In genomic region chr3:40586866-40587265, GRCh38 we compare ENCODE assay signal across 35 cellular contexts.
"Had no signal": no experiment of that assay in that cellular context is flagged by ENCODE, and none has a peak within 500 bp of the region (broad histone marks: within the 10 kb centered on the region; RNA-seq: fewer than 3 reads in every experiment).

No MANE protein-coding gene starts in this region.

- H3K9me3 Mint-ChIP-seq: activated B cell treated with CpG ODN at 0.5 μM for 24 hours; activated CD4-positive, alpha-beta memory T cell treated with anti-CD3 and anti-CD28 coated beads for 36 hours; activated CD4-positive, alpha-beta T cell treated with anti-CD3 and anti-CD28 coated beads, Interleukin-2, amount 10 ng/mL, durations not matched to agents 24 days and 14 days; activated naive CD4-positive, alpha-beta T cell treated with anti-CD3 and anti-CD28 coated beads for 36 hours; activated naive CD4-positive, alpha-beta T cell treated with anti-CD3 and anti-CD28 coated beads, Interleukin-2, amount 50 U/mL, for 24 hours; activated naive CD8-positive, alpha-beta T cell treated with anti-CD3 and anti-CD28 coated beads for 36 hours; activated naive CD8-positive, alpha-beta T cell treated with anti-CD3 and anti-CD28 coated beads, Interleukin-2, amount 50 U/mL, for 24 hours; activated T-helper 1 cell treated with anti-CD3 and anti-CD28 coated beads, Interleukin-12 subunit alpha, Interleukin-12 subunit beta, Interleukin-2, Interleukin-4 antibody, amounts not matched to agents 30 ng/mL and 10 ng/mL and 1 ng/mL, durations not matched to agents 14 hours and 24 hours and 36 hours; activated T-helper 2 cell treated with anti-CD3 and anti-CD28 coated beads, Interferon-gamma antibody, Interleukin-2, Interleukin-4, amounts not matched to agents 10 μg/mL and 5 μg/mL and 100 μg/mL, durations not matched to agents 14 hours and 24 hours and 36 hours; dendritic cell treated with granulocyte-macrophage colony-stimulating factor and Interleukin-4, amounts not matched to agents 40 ng/mL and 50 ng/mL, for 4 days; endodermal cell; T-helper 2 cell treated with Interferon-gamma antibody and Interleukin-4, amounts not matched to agents 5 μg/mL and 100 μg/mL, for 36 hours had no signal

- H3K4me1 Mint-ChIP-seq: activated CD4-positive, alpha-beta T cell treated with anti-CD3 and anti-CD28 coated beads, Interleukin-2, amount 10 ng/mL, durations not matched to agents 24 days and 14 days; activated CD8-positive, alpha-beta memory T cell treated with anti-CD3 and anti-CD28 coated beads, Interleukin-2, amount 10 ng/mL, durations not matched to agents 7 days and 5 days; activated naive CD4-positive, alpha-beta T cell treated with anti-CD3 and anti-CD28 coated beads, Interleukin-2, amount 50 U/mL, for 24 hours; activated naive CD8-positive, alpha-beta T cell treated with anti-CD3 and anti-CD28 coated beads, Interleukin-2, amount 50 U/mL, for 24 hours had no signal

- H3K27me3 Mint-ChIP-seq: activated naive CD4-positive, alpha-beta T cell treated with anti-CD3 and anti-CD28 coated beads, Interleukin-2, amount 50 U/mL, for 24 hours had no signal

- H3K27ac Mint-ChIP-seq: activated B cell treated with CpG ODN at 0.5 μM for 24 hours; activated CD4-positive, alpha-beta memory T cell treated with anti-CD3 and anti-CD28 coated beads for 36 hours; activated CD4-positive, alpha-beta T cell treated with anti-CD3 and anti-CD28 coated beads for 36 hours; activated CD4-positive, alpha-beta T cell treated with anti-CD3 and anti-CD28 coated beads, Interleukin-2, amount 10 ng/mL, durations not matched to agents 24 days and 14 days; activated CD8-positive, alpha-beta memory T cell treated with anti-CD3 and anti-CD28 coated beads, Interleukin-2, amount 10 ng/mL, durations not matched to agents 7 days and 5 days; activated CD8-positive, alpha-beta T cell treated with anti-CD3 and anti-CD28 coated beads, Interleukin-2, amount 10 ng/mL, durations not matched to agents 7 days and 5 days; activated naive CD4-positive, alpha-beta T cell treated with anti-CD3 and anti-CD28 coated beads for 36 hours; activated naive CD4-positive, alpha-beta T cell treated with anti-CD3 and anti-CD28 coated beads, Interleukin-2, amount 50 U/mL, for 24 hours; activated naive CD8-positive, alpha-beta T cell treated with anti-CD3 and anti-CD28 coated beads for 36 hours; activated naive CD8-positive, alpha-beta T cell treated with anti-CD3 and anti-CD28 coated beads, Interleukin-2, amount 50 U/mL, for 24 hours; activated T-helper 1 cell treated with anti-CD3 and anti-CD28 coated beads, Interleukin-12 subunit alpha, Interleukin-12 subunit beta, Interleukin-2, Interleukin-4 antibody, amounts not matched to agents 30 ng/mL and 10 ng/mL and 1 ng/mL, durations not matched to agents 14 hours and 24 hours and 36 hours; activated T-helper 2 cell treated with anti-CD3 and anti-CD28 coated beads, Interferon-gamma antibody, Interleukin-2, Interleukin-4, amounts not matched to agents 10 μg/mL and 5 μg/mL and 100 μg/mL, durations not matched to agents 14 hours and 24 hours and 36 hours; dendritic cell treated with granulocyte-macrophage colony-stimulating factor and Interleukin-4, amounts not matched to agents 40 ng/mL and 50 ng/mL, for 4 days; endodermal cell; T-helper 17 cell; T-helper 2 cell treated with Interferon-gamma antibody and Interleukin-4, amounts not matched to agents 5 μg/mL and 100 μg/mL, for 36 hours had no signal

- ATAC-seq: activated CD4-positive, alpha-beta T cell treated with anti-CD3 and anti-CD28 coated beads for 36 hours; activated CD8-positive, alpha-beta memory T cell treated with anti-CD3 and anti-CD28 coated beads, Interleukin-2, amount 10 ng/mL, durations not matched to agents 7 days and 5 days; activated CD8-positive, alpha-beta T cell treated with anti-CD3 and anti-CD28 coated beads, Interleukin-2, amount 10 ng/mL, durations not matched to agents 7 days and 5 days; activated naive CD8-positive, alpha-beta T cell treated with anti-CD3 and anti-CD28 coated beads, Interleukin-2, amount 50 U/mL, for 24 hours; body of pancreas; esophagus mucosa; foreskin keratinocyte; gastrocnemius medialis; T-helper 17 cell had no signal

- H3K36me3 Mint-ChIP-seq: activated CD4-positive, alpha-beta memory T cell treated with anti-CD3 and anti-CD28 coated beads for 36 hours; activated CD8-positive, alpha-beta memory T cell treated with anti-CD3 and anti-CD28 coated beads, Interleukin-2, amount 10 ng/mL, durations not matched to agents 7 days and 5 days; activated naive CD4-positive, alpha-beta T cell treated with anti-CD3 and anti-CD28 coated beads, Interleukin-2, amount 50 U/mL, for 24 hours; activated naive CD8-positive, alpha-beta T cell treated with anti-CD3 and anti-CD28 coated beads for 36 hours had no signal

- DNase-seq: activated B cell treated with CpG ODN at 0.5 μM for 24 hours; activated CD4-positive, alpha-beta memory T cell treated with anti-CD3 and anti-CD28 coated beads for 36 hours; activated CD4-positive, alpha-beta T cell treated with anti-CD3 and anti-CD28 coated beads for 36 hours; activated CD4-positive, alpha-beta T cell treated with anti-CD3 and anti-CD28 coated beads, Interleukin-2, amount 10 ng/mL, durations not matched to agents 24 days and 14 days; activated CD4-positive, CD25-positive, alpha-beta regulatory T cell treated with anti-CD3 and anti-CD28 coated beads, Interleukin-2, amount 50 U/mL, for 72 hours; activated CD8-positive, alpha-beta memory T cell treated with anti-CD3 and anti-CD28 coated beads, Interleukin-2, amount 10 ng/mL, durations not matched to agents 7 days and 5 days; activated CD8-positive, alpha-beta memory T cell treated with anti-CD3 and anti-CD28 coated beads, Interleukin-2, amount 50 U/mL, for 4 hours; activated CD8-positive, alpha-beta T cell treated with anti-CD3 and anti-CD28 coated beads, Interleukin-2, amount 10 ng/mL, durations not matched to agents 7 days and 5 days; activated effector memory CD4-positive, alpha-beta T cell treated with anti-CD3 and anti-CD28 coated beads, Interleukin-2, amount 50 U/mL, for 16 hours; activated naive CD4-positive, alpha-beta T cell treated with anti-CD3 and anti-CD28 coated beads for 36 hours; activated naive CD8-positive, alpha-beta T cell treated with anti-CD3 and anti-CD28 coated beads for 36 hours; activated naive CD8-positive, alpha-beta T cell treated with anti-CD3 and anti-CD28 coated beads, Interleukin-2, amount 50 U/mL, for 24 hours; activated T-cell treated with anti-CD3 and anti-CD28 coated beads, Interleukin-2, amount 50 U/mL, for 1 hour; activated T-cell treated with anti-CD3 and anti-CD28 coated beads, Interleukin-2, amount 50 U/mL, for 48 hours; adrenal gland; amygdala; aorta; body of pancreas; caudate nucleus; cerebellar nuclear complex; dorsolateral prefrontal cortex; effector memory CD4-positive, alpha-beta T cell; endodermal cell; foreskin keratinocyte; gastrocnemius medialis; T-helper 1 cell; T-helper 17 cell; T1000; WERI-Rb-1 had no signal

- H3K4me3 Mint-ChIP-seq: activated B cell treated with CpG ODN at 0.5 μM for 24 hours; activated CD4-positive, alpha-beta memory T cell treated with anti-CD3 and anti-CD28 coated beads for 36 hours; activated CD4-positive, alpha-beta T cell treated with anti-CD3 and anti-CD28 coated beads for 36 hours; activated CD4-positive, alpha-beta T cell treated with anti-CD3 and anti-CD28 coated beads, Interleukin-2, amount 10 ng/mL, durations not matched to agents 24 days and 14 days; activated CD8-positive, alpha-beta memory T cell treated with anti-CD3 and anti-CD28 coated beads, Interleukin-2, amount 10 ng/mL, durations not matched to agents 7 days and 5 days; activated CD8-positive, alpha-beta T cell treated with anti-CD3 and anti-CD28 coated beads, Interleukin-2, amount 10 ng/mL, durations not matched to agents 7 days and 5 days; activated naive CD4-positive, alpha-beta T cell treated with anti-CD3 and anti-CD28 coated beads for 36 hours; activated naive CD4-positive, alpha-beta T cell treated with anti-CD3 and anti-CD28 coated beads, Interleukin-2, amount 50 U/mL, for 24 hours; activated naive CD8-positive, alpha-beta T cell treated with anti-CD3 and anti-CD28 coated beads for 36 hours; activated naive CD8-positive, alpha-beta T cell treated with anti-CD3 and anti-CD28 coated beads, Interleukin-2, amount 50 U/mL, for 24 hours; activated T-helper 1 cell treated with anti-CD3 and anti-CD28 coated beads, Interleukin-12 subunit alpha, Interleukin-12 subunit beta, Interleukin-2, Interleukin-4 antibody, amounts not matched to agents 30 ng/mL and 10 ng/mL and 1 ng/mL, durations not matched to agents 14 hours and 24 hours and 36 hours; dendritic cell treated with granulocyte-macrophage colony-stimulating factor and Interleukin-4, amounts not matched to agents 40 ng/mL and 50 ng/mL, for 4 days; endodermal cell; T-helper 17 cell; T-helper 2 cell treated with Interferon-gamma antibody and Interleukin-4, amounts not matched to agents 5 μg/mL and 100 μg/mL, for 36 hours had no signal
